13 cellular contexts compared by ENCODE assay signal in genomic region chr2:187575081-187576067, GRCh38. TPM values are rescaled to one million over a fixed set of nuclear protein-coding genes. Genes with fewer than 3 reads are reported as not detected.
DNase-seq lines count a peak whose midpoint lies in the region; ATAC-seq and TF ChIP-seq lines count a peak whose summit lies in the region.
"Had no signal": no experiment of that assay in that cellular context is flagged by ENCODE, and none has a peak within 500 bp of the region (broad histone marks: within the 10 kb centered on the region; RNA-seq: fewer than 3 reads in every experiment).

No MANE protein-coding gene starts in this region.

- H3K9me3 ChIP-seq in Panc1 (ENCODE audit: control insufficient read depth, insufficient read depth, low read depth, low read length): no peaks in the 10 kb centered on the region
- no peaks in the 10 kb centered on the region for H3K9me3 ChIP-seq in esophagus squamous epithelium
- no peaks in the 10 kb centered on the region for H3K9me3 ChIP-seq in osteoblast (ENCODE audit: low read depth, low read length)
- no peaks in the 10 kb centered on the region for H3K9me3 ChIP-seq in testis
- H3K9me3 ChIP-seq in stomach: no peaks in the 10 kb centered on the region

- H3K4me2 ChIP-seq in osteoblast (ENCODE audit: insufficient read depth, low read length): peak overlapping the region; percentile 64

- DNase-seq in EL: peak; percentile 39
- no peak for DNase-seq in Panc1 (ENCODE audit: low read depth, low spot score)
- DNase-seq in esophagus squamous epithelium (lab: John Stamatoyannopoulos, UW): no peak
- DNase-seq in osteoblast (ENCODE audit: insufficient read length, low spot score, missing footprints): no peak
- DNase-seq in testis: no peak
- no peak for DNase-seq in mesenteric fat pad (ENCODE audit: low spot score)
- DNase-seq in stomach: no peak
- DNase-seq in NCI-H510A (lab: John Stamatoyannopoulos, UW): no peak
- DNase-seq: COR-L47, NCI-H524 treated with DMSO at 0.1 percent for 48 hours, nucleus accumbens, SHP77 had no signal

- no peaks in the 10 kb centered on the region for H4K20me1 ChIP-seq in osteoblast (ENCODE audit: insufficient read depth, low read length)

- no peak for TF ChIP-seq EP300 in stomach (IDR thresholded peaks at IDR 0.05)

- H3K4me1 ChIP-seq in Panc1 (ENCODE audit: control insufficient read depth, insufficient read depth, low read length): peaks cover 36% of the 10 kb centered on the region
- peaks cover 0 to 13% (median 0%) of the 10 kb centered on the region in 3 donors for H3K4me1 ChIP-seq in esophagus squamous epithelium
- peaks cover 16% of the 10 kb centered on the region for H3K4me1 ChIP-seq in osteoblast (ENCODE audit: insufficient read depth, low read length)
- no peaks in the 10 kb centered on the region for H3K4me1 ChIP-seq in testis
- H3K4me1 ChIP-seq in stomach: peaks cover 0 to 27% (median 15%) of the 10 kb centered on the region in 4 donors

- TF ChIP-seq POLR2A in esophagus squamous epithelium (IDR thresholded peaks at IDR 0.05): no peak
- no peak for TF ChIP-seq POLR2A in testis (IDR thresholded peaks at IDR 0.05)
- TF ChIP-seq POLR2A in stomach (IDR thresholded peaks at IDR 0.05): no peak

- BruUV-seq in Panc1 (replicated peaks; lab: Mats Ljungman, UMichigan): no TSS peak

- no peaks in the 10 kb centered on the region for H3K27me3 ChIP-seq in Panc1 (ENCODE audit: control insufficient read depth, insufficient read depth, low read length)
- H3K27me3 ChIP-seq in esophagus squamous epithelium: no peaks in the 10 kb centered on the region
- no peaks in the 10 kb centered on the region for H3K27me3 ChIP-seq in osteoblast (ENCODE audit: insufficient read depth, low read length)
- H3K27me3 ChIP-seq in testis: no peaks in the 10 kb centered on the region
- no peaks in the 10 kb centered on the region for H3K27me3 ChIP-seq in stomach

- H3K27ac ChIP-seq in Panc1 (ENCODE audit: low read length): peak overlapping the region; percentile 91
- H3K27ac ChIP-seq in esophagus squamous epithelium: peak overlapping the region in 3 of 4 donors; percentile 29 to 39 (median 37)
- peak overlapping the region; percentile 71 for H3K27ac ChIP-seq in osteoblast (ENCODE audit: low read depth, low read length)
- no peak overlapping the region for H3K27ac ChIP-seq in testis
- H3K27ac ChIP-seq in stomach: peak overlapping the region in 1 of 5 donors; percentile 38

- intact Hi-C loops in Panc1 (cut with micrococcal nuclease; ENCODE audit: unreplicated experiment): loop anchor here (5.0 kb wide), 1 partner anchor 33 kb away; no protein-coding TSS in a partner anchor
- intact Hi-C loops in esophagus squamous epithelium (cut with DNase I): no loop called here
- intact Hi-C loops in testis (cut with DNase I; ENCODE audit: low total_unique reads): no loop called here
- intact Hi-C loops in stomach (cut with DNase I; ENCODE audit: low total_unique reads): loop anchor here (5.0 kb wide), 1 partner anchor 68 kb away; no protein-coding TSS in a partner anchor

- TF ChIP-seq CTCF in Panc1 (IDR thresholded peaks at IDR 0.05) (no peak), esophagus squamous epithelium (IDR thresholded peaks at IDR 0.05) (no peak), osteoblast (IDR thresholded peaks at IDR 0.05; ENCODE audit: extremely low read depth, low read depth, low read length) (no peak), testis (IDR thresholded peaks at IDR 0.05) (no peak), stomach (IDR thresholded peaks at IDR 0.05) (no peak)

- H3K79me2 ChIP-seq in osteoblast (ENCODE audit: insufficient read depth, low read length): no peaks in the 10 kb centered on the region

- 18 to 39% methylated on average over 3 of the region's 3 CpGs for WGBS in esophagus squamous epithelium, 2 donors
- WGBS in testis, 2 donors: 29 to 32% methylated on average over 3 of the region's 3 CpGs
- WGBS in stomach, 5 donors: 10 to 31% (median 17%) methylated on average over 3 of the region's 3 CpGs

- H3K36me3 ChIP-seq in Panc1 (ENCODE audit: control insufficient read depth, insufficient read depth, low read length): no peaks in the 10 kb centered on the region
- H3K36me3 ChIP-seq in esophagus squamous epithelium: no peaks in the 10 kb centered on the region
- H3K36me3 ChIP-seq in osteoblast (ENCODE audit: insufficient read depth, low read length): no peaks in the 10 kb centered on the region
- no peaks in the 10 kb centered on the region for H3K36me3 ChIP-seq in testis (ENCODE audit: low read depth, missing control alignments)
- H3K36me3 ChIP-seq in stomach: no peaks in the 10 kb centered on the region

- CTCF ChIA-PET in Panc1 (lab: Charles Lee): interaction anchor here (0.9 kb wide), 1 partner anchor 76 kb away, joined by 6 read pairs; no protein-coding TSS in a partner anchor

- in situ Hi-C loops in Panc1 (cut with HindIII; ENCODE audit: low pct_unique_long_range_greater_than_20kb, low sequenced_read_pairs): no loop called here

- peak; percentile 56 for ATAC-seq in Panc1
- ATAC-seq: stimulated activated memory B cell treated with anti-CD40 and anti-IgM and Interleukin-4, amounts not matched to agents 10 μg/mL and 1 μg/mL and 100 μg/mL, for 72 hours had no signal

- peak overlapping the region; percentile 76 for H2AFZ ChIP-seq in osteoblast (ENCODE audit: low read length)

- POLR2A ChIA-PET in Panc1 (lab: Charles Lee): interaction anchor here (0.6 to 0.9 kb wide), 2 partner anchors 74 to 75 kb away, joined by 3 read pairs; no protein-coding TSS in a partner anchor

- H3K4me3 ChIP-seq in Panc1 (ENCODE audit: low read depth in 2 of 2, low read length in 2 of 2) (no peak overlapping the region), esophagus squamous epithelium (no peak overlapping the region), osteoblast (ENCODE audit: insufficient read depth, low read length) (peak overlapping the region; percentile 20), testis (no peak overlapping the region), stomach (no peak overlapping the region)

RNA-seq across cellular contexts. Expression of gene TFPI, which starts 21.1 kb away (rescaled TPM):
- total RNA-seq in Panc1 (2021; ENCODE audit: unreplicated experiment) (129 TPM), esophagus squamous epithelium (10 to 100 TPM in 2 of 4 donors, 1 to 10 TPM in 2; 3.5 to 89.6 (median 22.5) TPM), osteoblast (123 and 154 TPM in 2 replicates), testis (10 to 100 TPM; 10.5 TPM), mesenteric fat pad (66.8 TPM), stomach (100 to 1,000 TPM in 1 of 5 donors, 10 to 100 TPM in 3, 1 to 10 TPM in 1; 7.5 to 118 (median 23.9) TPM)
- 51.3 TPM for polyA plus RNA-seq in Panc1 (2012; ENCODE audit: insufficient read length)
- polyA plus RNA-seq in testis (ENCODE audit: insufficient read depth, low read depth, low replicate concordance) (13.5 TPM), stomach (10 to 100 TPM; 10.3 to 13.6 (median 12.1) TPM)

Comparison
In these comparisons a context has a peak if more than half of its experiments do, and no peak if none do; other contexts are left out.
1. H3K27ac ChIP-seq: peak in Panc1 (single experiment), esophagus squamous epithelium (3 of 4) and osteoblast (single experiment); none in testis (0 of 2).
2. intact Hi-C loops: an anchor here in Panc1 (5.0 kb wide) and stomach (5.0 kb wide); none called in esophagus squamous epithelium and testis.